In genomic region chr17:39923230-39923629, GRCh38 we compare ENCODE assay signal across 23 cellular contexts. TPM values are rescaled to one million over a fixed set of nuclear protein-coding genes. Genes with fewer than 3 reads are reported as not detected.
DNase-seq lines count a peak whose midpoint lies in the region; ATAC-seq and TF ChIP-seq lines count a peak whose summit lies in the region.
"Had no signal": no experiment of that assay in that cellular context is flagged by ENCODE, and none has a peak within 500 bp of the region (broad histone marks: within the 10 kb centered on the region; RNA-seq: fewer than 3 reads in every experiment).

No MANE protein-coding gene starts in this region.

- no peak overlapping the region for H3K4me2 ChIP-seq in osteoblast (ENCODE audit: insufficient read depth, low read length)

- peaks cover 49% of the 10 kb centered on the region for H3K36me3 ChIP-seq in osteoblast (ENCODE audit: insufficient read depth, low read length)

- no peaks in the 10 kb centered on the region for H3K27me3 ChIP-seq in osteoblast (ENCODE audit: insufficient read depth, low read length)

- peak overlapping the region; percentile 87 to 89 for H3K27ac Mint-ChIP-seq in T-cell
- peak overlapping the region; percentile 72 for H3K27ac Mint-ChIP-seq in central memory CD8-positive, alpha-beta T cell (ENCODE audit: low read depth)
- H3K27ac Mint-ChIP-seq: mesothelial cell of epicardium had no signal

- peaks cover 72% of the 10 kb centered on the region for H3K4me1 Mint-ChIP-seq in activated T-cell treated with anti-CD3 and anti-CD28 coated beads, Interleukin-2, amount 50 U/mL, for 4 hours (ENCODE audit: low read depth)
- H3K4me1 Mint-ChIP-seq in T-cell: peaks cover 79 to 83% (median 81%) of the 10 kb centered on the region in 3 donors
- peaks cover 83% of the 10 kb centered on the region for H3K4me1 Mint-ChIP-seq in central memory CD8-positive, alpha-beta T cell

- no peaks in the 10 kb centered on the region for H3K27me3 Mint-ChIP-seq in activated T-cell treated with anti-CD3 and anti-CD28 coated beads, Interleukin-2, amount 50 U/mL, for 4 hours (ENCODE audit: low read depth)
- no peaks in the 10 kb centered on the region for H3K27me3 Mint-ChIP-seq in T-cell
- H3K27me3 Mint-ChIP-seq in central memory CD8-positive, alpha-beta T cell: no peaks in the 10 kb centered on the region

- no peak overlapping the region for H3K4me3 ChIP-seq in osteoblast (ENCODE audit: insufficient read depth, low read length)

- no peak for TF ChIP-seq CTCF in osteoblast (IDR thresholded peaks at IDR 0.05; ENCODE audit: extremely low read depth, low read depth, low read length)

- peaks cover 55% of the 10 kb centered on the region for H4K20me1 ChIP-seq in osteoblast (ENCODE audit: insufficient read depth, low read length)

- peaks cover 38% of the 10 kb centered on the region for H3K4me1 ChIP-seq in osteoblast (ENCODE audit: insufficient read depth, low read length)

- no peaks in the 10 kb centered on the region for H3K9me3 ChIP-seq in osteoblast (ENCODE audit: low read depth, low read length)

- peaks cover 52% of the 10 kb centered on the region for H3K79me2 ChIP-seq in osteoblast (ENCODE audit: insufficient read depth, low read length)

- no peak overlapping the region for H2AFZ ChIP-seq in osteoblast (ENCODE audit: low read length)

- CTCF ChIA-PET in T-cell (lab: Charles Lee): no interaction called here

- peaks cover 15% of the 10 kb centered on the region for H3K36me3 Mint-ChIP-seq in activated T-cell treated with anti-CD3 and anti-CD28 coated beads, Interleukin-2, amount 50 U/mL, for 4 hours (ENCODE audit: insufficient read depth)
- H3K36me3 Mint-ChIP-seq in T-cell: peaks cover 33% of the 10 kb centered on the region
- peaks cover 42% of the 10 kb centered on the region for H3K36me3 Mint-ChIP-seq in central memory CD8-positive, alpha-beta T cell (ENCODE audit: insufficient read depth)

- no peak for ATAC-seq in activated T-cell treated with anti-CD3 and anti-CD28 coated beads, Interleukin-2, amount 50 U/mL, for 4 hours
- no peak for ATAC-seq in T-cell (replicated peaks in 1 of 4)
- no peak for ATAC-seq in central memory CD8-positive, alpha-beta T cell (replicated peaks; ENCODE audit: extremely low read depth, poor library complexity, severe bottlenecking)
- ATAC-seq: activated CD4-positive, CD25-positive, alpha-beta regulatory T cell treated with anti-CD3 and anti-CD28 coated beads, Interleukin-2, amount 50 U/mL, for 24 hours; left cardiac atrium had no signal

- DNase-seq in activated T-cell treated with anti-CD3 and anti-CD28 coated beads, Interleukin-2, amount 50 U/mL, for 4 hours: no peak
- no peak for DNase-seq in activated T-cell treated with anti-CD3 and anti-CD28 coated beads, Interleukin-2, amount 50 U/mL, for 48 hours
- DNase-seq in T-cell: no peak
- DNase-seq in central memory CD8-positive, alpha-beta T cell (ENCODE audit: low spot score in 2 of 2): no peak
- DNase-seq in osteoblast (ENCODE audit: insufficient read length, low spot score, missing footprints): no peak
- DNase-seq in SW480 (ENCODE audit: low spot score): no peak
- DNase-seq in OCI-M2 (lab: John Stamatoyannopoulos, UW; ENCODE audit: unreplicated experiment): no peak
- DNase-seq in retina: no peak
- DNase-seq: ACHN, dermis blood vessel endothelial cell, DMS79, foreskin melanocyte, HCEC 1CT, left cardiac atrium, NCI-H1436 treated with DMSO at 0.1 percent for 48 hours, NCI-H774, OCI-M1, SHP77 treated with DMSO at 0.1 percent for 48 hours, T-helper 9 cell had no signal

- no peaks in the 10 kb centered on the region for H3K9me3 Mint-ChIP-seq in activated T-cell treated with anti-CD3 and anti-CD28 coated beads, Interleukin-2, amount 50 U/mL, for 4 hours
- no peaks in the 10 kb centered on the region for H3K9me3 Mint-ChIP-seq in T-cell
- no peaks in the 10 kb centered on the region for H3K9me3 Mint-ChIP-seq in central memory CD8-positive, alpha-beta T cell
- H3K9me3 Mint-ChIP-seq: mesothelial cell of epicardium had no signal

- POLR2A ChIA-PET in T-cell (lab: Charles Lee): no interaction called here

- H3K4me3 Mint-ChIP-seq in activated T-cell treated with anti-CD3 and anti-CD28 coated beads, Interleukin-2, amount 50 U/mL, for 4 hours: peak overlapping the region; percentile 39
- H3K4me3 Mint-ChIP-seq in T-cell: peak overlapping the region in 2 of 3 donors; percentile 9 to 90
- H3K4me3 Mint-ChIP-seq in central memory CD8-positive, alpha-beta T cell: peak overlapping the region; percentile 94
- H3K4me3 Mint-ChIP-seq: mesothelial cell of epicardium had no signal

- peak overlapping the region; percentile 97 for H3K27ac ChIP-seq in osteoblast (ENCODE audit: low read depth, low read length)
- H3K27ac ChIP-seq: epithelial cell of prostate had no signal

RNA-seq across cellular contexts. Expression of gene ORMDL3, which starts 4.2 kb away (rescaled TPM):
- total RNA-seq in activated T-cell treated with anti-CD3 and anti-CD28 coated beads, Interleukin-2, amount 50 U/mL, for 4 hours: 10 to 100 TPM; 48.9 to 71.0 (median 52.1) TPM
- total RNA-seq in T-cell (100 to 1,000 TPM in 4 of 5 donors, 10 to 100 TPM in 1; 88.3 to 164 (median 124) TPM), osteoblast (39.8 and 46.6 TPM in 2 replicates)

RNA-seq across cellular contexts. Expression of gene LRRC3C, which starts 4.3 kb away (rescaled TPM):
- not detected for total RNA-seq in activated T-cell treated with anti-CD3 and anti-CD28 coated beads, Interleukin-2, amount 50 U/mL, for 4 hours
- total RNA-seq in T-cell (not detected), osteoblast (not detected in 2 replicates)
- total RNA-seq: dermis blood vessel endothelial cell, left cardiac atrium, MCF 10A, mesothelial cell of epicardium had no signal

RNA-seq across cellular contexts. Expression of gene GSDMB, which starts 4.8 kb away (rescaled TPM):
- total RNA-seq in activated T-cell treated with anti-CD3 and anti-CD28 coated beads, Interleukin-2, amount 50 U/mL, for 4 hours: 1 to 10 TPM; 4.1 to 5.1 (median 4.7) TPM
- total RNA-seq in T-cell: 10 to 100 TPM; 29.3 to 68.0 (median 51.4) TPM
- total RNA-seq in osteoblast: 5.3 and 5.8 TPM in 2 replicates

RNA-seq across cellular contexts. Expression of gene GSDMA, which starts 39.6 kb away (rescaled TPM):
- 1 to 10 TPM in 1 of 3 donors, under 1 TPM in 2; 0.32 to 1.6 (median 0.41) TPM for total RNA-seq in activated T-cell treated with anti-CD3 and anti-CD28 coated beads, Interleukin-2, amount 50 U/mL, for 4 hours
- total RNA-seq in T-cell (1 to 10 TPM in 4 of 5 donors, under 1 TPM in 1; 0.86 to 7.6 (median 3.4) TPM), osteoblast (under 0.01 TPM in 1 of 2 replicates, not detected in the other)
- total RNA-seq: dermis blood vessel endothelial cell, mesothelial cell of epicardium had no signal

RNA-seq across cellular contexts. Expression of gene ZPBP2, which starts 55.2 kb away (rescaled TPM):
- under 1 TPM in 2 of 3 donors, not detected in 1; 0.16 to 0.28 TPM for total RNA-seq in activated T-cell treated with anti-CD3 and anti-CD28 coated beads, Interleukin-2, amount 50 U/mL, for 4 hours
- total RNA-seq in T-cell (under 1 TPM in 1 of 5 donors, not detected in 4; 0.19 TPM), osteoblast (not detected in 2 replicates)
- total RNA-seq: dermis blood vessel endothelial cell, left cardiac atrium, MCF 10A, mesothelial cell of epicardium had no signal

Comparison
In these comparisons a context has a peak if more than half of its experiments do, and no peak if none do; other contexts are left out.
1. H3K4me3 Mint-ChIP-seq: peak in every context shown above with its lines; median percentile 94 in central memory CD8-positive, alpha-beta T cell; 50 in T-cell; 39 in activated T-cell treated with anti-CD3 and anti-CD28 coated beads, Interleukin-2, amount 50 U/mL, for 4 hours.